In genomic region chr2:112723556-112723940, GRCh38 we compare ENCODE assay signal across 37 cellular contexts. TPM values are rescaled to one million over a fixed set of nuclear protein-coding genes. Genes with fewer than 3 reads are reported as not detected.
"Had no signal": no experiment of that assay in that cellular context is flagged by ENCODE, and none has a peak within 500 bp of the region (broad histone marks: within the 10 kb centered on the region; RNA-seq: fewer than 3 reads in every experiment).

No MANE protein-coding gene starts in this region.

- H3K9me3 ChIP-seq: MG63, SJCRH30 had no signal

- H2AFZ ChIP-seq: PC-9 had no signal

- H3K27ac ChIP-seq: PC-9, RWPE1, SJCRH30, SK-N-MC had no signal

- H3K27me3 ChIP-seq: MG63, SJCRH30 had no signal

- H3K36me3 ChIP-seq: MG63, SJCRH30 had no signal

- DNase-seq: Kasumi-1, KG1, MG63, NCI-H1048, NCI-H1092 treated with DMSO at 0.1 percent for 48 hours, NCI-H1105 treated with DMSO at 0.1 percent for 48 hours, NCI-H1417, NCI-H1436, NCI-H146, NCI-H1694, NCI-H187, NCI-H1930, NCI-H2029 treated with DMSO at 0.1 percent for 48 hours, NCI-H2081 treated with DMSO at 0.1 percent for 48 hours, NCI-H2107, NCI-H2171, NCI-H226, NCI-H446 treated with DMSO at 0.1 percent for 48 hours, NCI-H510A, NCI-H524, NCI-H526, NCI-H69, NCI-H748 treated with DMSO at 0.1 percent for 48 hours, NCI-H82, PC-9, SHP77, SIG-M5, SJCRH30 had no signal

- H3K4me3 ChIP-seq: MG63, PC-9, SJCRH30, SK-N-MC had no signal

- H3K4me2 ChIP-seq: PC-9 had no signal

- H3K4me1 ChIP-seq: SJCRH30 had no signal

- ATAC-seq: Panc1, Right ventricle myocardium inferior, SK-N-SH treated with all-trans-retinoic acid at 6 μM for 48 hours had no signal

RNA-seq across cellular contexts. Expression of gene NT5DC4, which starts 2.7 kb away (rescaled TPM):
- total RNA-seq: M059J, OCI-LY7, Right ventricle myocardium inferior, RPMI7951, SJCRH30, SK-MEL-5 had no signal
